1 cellular context compared by ENCODE assay signal in genomic region chr19:39445258-39446071, GRCh38.
TF ChIP-seq lines count a peak whose summit lies in the region.

Gene SUPT5H (plus strand): TSS chr19:39445582. CDS start chr19:39445891, 309 bp downstream.

TF ChIP-seq in HEK293, 187 proteins besides CTCF, POLR2A, EP300 and RAD21 (continued from another document and continues in another):
- TF ChIP-seq, protein P1, sequence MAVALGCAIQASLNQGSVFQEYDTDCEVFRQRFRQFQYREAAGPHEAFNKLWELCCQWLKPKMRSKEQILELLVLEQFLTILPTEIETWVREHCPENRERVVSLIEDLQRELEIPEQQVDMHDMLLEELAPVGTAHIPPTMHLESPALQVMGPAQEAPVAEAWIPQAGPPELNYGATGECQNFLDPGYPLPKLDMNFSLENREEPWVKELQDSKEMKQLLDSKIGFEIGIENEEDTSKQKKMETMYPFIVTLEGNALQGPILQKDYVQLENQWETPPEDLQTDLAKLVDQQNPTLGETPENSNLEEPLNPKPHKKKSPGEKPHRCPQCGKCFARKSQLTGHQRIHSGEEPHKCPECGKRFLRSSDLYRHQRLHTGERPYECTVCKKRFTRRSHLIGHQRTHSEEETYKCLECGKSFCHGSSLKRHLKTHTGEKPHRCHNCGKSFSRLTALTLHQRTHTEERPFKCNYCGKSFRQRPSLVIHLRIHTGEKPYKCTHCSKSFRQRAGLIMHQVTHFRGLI (tag by site-specific recombination; IDR thresholded peaks at IDR 0.05), result peak; percentile 54; the same call in 1 of the 2 replicates
- TF ChIP-seq, protein P2, sequence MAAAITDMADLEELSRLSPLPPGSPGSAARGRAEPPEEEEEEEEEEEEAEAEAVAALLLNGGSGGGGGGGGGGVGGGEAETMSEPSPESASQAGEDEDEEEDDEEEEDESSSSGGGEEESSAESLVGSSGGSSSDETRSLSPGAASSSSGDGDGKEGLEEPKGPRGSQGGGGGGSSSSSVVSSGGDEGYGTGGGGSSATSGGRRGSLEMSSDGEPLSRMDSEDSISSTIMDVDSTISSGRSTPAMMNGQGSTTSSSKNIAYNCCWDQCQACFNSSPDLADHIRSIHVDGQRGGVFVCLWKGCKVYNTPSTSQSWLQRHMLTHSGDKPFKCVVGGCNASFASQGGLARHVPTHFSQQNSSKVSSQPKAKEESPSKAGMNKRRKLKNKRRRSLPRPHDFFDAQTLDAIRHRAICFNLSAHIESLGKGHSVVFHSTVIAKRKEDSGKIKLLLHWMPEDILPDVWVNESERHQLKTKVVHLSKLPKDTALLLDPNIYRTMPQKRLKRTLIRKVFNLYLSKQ (tag by site-specific recombination; IDR thresholded peaks at IDR 0.05; ENCODE audit: borderline replicate concordance), result no peak
- TF ChIP-seq ZNF335 (tag by site-specific recombination; conservative IDR thresholded peaks at IDR 0.05) (peak; percentile 100), MZF1 (tag by site-specific recombination; IDR thresholded peaks at IDR 0.05; ENCODE audit: borderline replicate concordance) (no peak; the same call in 1 of the 2 replicates), ZNF623 (tag by site-specific recombination; IDR thresholded peaks at IDR 0.05) (peak; percentile 54), YY2 (tag by site-specific recombination; IDR thresholded peaks at IDR 0.05) (peak; percentile 97), ZNF302 (tag by site-specific recombination; IDR thresholded peaks at IDR 0.05; ENCODE audit: low read depth) (no peak), ZNF140 (tag by site-specific recombination; IDR thresholded peaks at IDR 0.05) (no peak), ZNF658 (tag by site-specific recombination; IDR thresholded peaks at IDR 0.05) (no peak), ZNF747 (tag by site-specific recombination; IDR thresholded peaks at IDR 0.05) (no peak), ZNF423 (tag by site-specific recombination; IDR thresholded peaks at IDR 0.05) (0 out of 2 replicates have a peak, but pooled peaks have one; percentile 33), ZNF138 (tag by site-specific recombination; IDR thresholded peaks at IDR 0.05; ENCODE audit: borderline replicate concordance) (no peak), HOXD13 (CRISPR knock-in tag; IDR thresholded peaks at IDR 0.05; ENCODE audit: borderline replicate concordance) (no peak), GLI2 (tag by site-specific recombination; IDR thresholded peaks at IDR 0.05; ENCODE audit: borderline replicate concordance, low read depth) (no peak), ZNF580 (tag by site-specific recombination; IDR thresholded peaks at IDR 0.05) (peak; percentile 100), ZNF416 (tag by site-specific recombination; IDR thresholded peaks at IDR 0.05) (0 out of 2 replicates have a peak, but pooled peaks have one; percentile 52), ZSCAN23 (tag by site-specific recombination; IDR thresholded peaks at IDR 0.05) (no peak), ZNF341 (tag by site-specific recombination; IDR thresholded peaks at IDR 0.05; ENCODE audit: low read depth) (peak; percentile 100), SALL2 (tag by site-specific recombination; IDR thresholded peaks at IDR 0.05; ENCODE audit: borderline replicate concordance) (no peak), ZNF157 (tag by site-specific recombination; IDR thresholded peaks at IDR 0.05) (no peak), ZNF585B (tag by site-specific recombination; IDR thresholded peaks at IDR 0.05) (no peak), ZNF473 (tag by site-specific recombination; IDR thresholded peaks at IDR 0.05) (no peak), KLF17 (tag by site-specific recombination; IDR thresholded peaks at IDR 0.05) (peak; percentile 87), YY1 (tag by site-specific recombination; IDR thresholded peaks at IDR 0.05) (peak; percentile 99; the same call in 1 of the 2 replicates), ZNF221 (tag by site-specific recombination; IDR thresholded peaks at IDR 0.05; ENCODE audit: borderline replicate concordance) (no peak), ZSCAN16 (tag by site-specific recombination; IDR thresholded peaks at IDR 0.05) (no peak), ZXDB (tag by site-specific recombination; IDR thresholded peaks at IDR 0.05) (peak; percentile 100), MYNN (tag by site-specific recombination; IDR thresholded peaks at IDR 0.05; ENCODE audit: borderline replicate concordance) (no peak), ZNF239 (tag by site-specific recombination; IDR thresholded peaks at IDR 0.05) (no peak), TRIM28 (IDR thresholded peaks at IDR 0.05; ENCODE audit: borderline replicate concordance, low read length) (0 out of 2 replicates have a peak, but pooled peaks have one; percentile 37), ZFP69B (tag by site-specific recombination; IDR thresholded peaks at IDR 0.05) (peak; percentile 70; the same call in 1 of the 2 replicates), ZBTB8A (tag by site-specific recombination; IDR thresholded peaks at IDR 0.05) (peak; percentile 93), EGR2 (tag by site-specific recombination; IDR thresholded peaks at IDR 0.05; ENCODE audit: low read depth) (peak; percentile 95), ZNF529 (tag by site-specific recombination; IDR thresholded peaks at IDR 0.05; ENCODE audit: insufficient replicate concordance) (no peak), ZNF670 (tag by site-specific recombination; IDR thresholded peaks at IDR 0.05; ENCODE audit: low read depth) (no peak), ZBTB44 (tag by site-specific recombination; IDR thresholded peaks at IDR 0.05) (peak; percentile 28; the same call in 1 of the 2 replicates), ZBTB11 (tag by site-specific recombination; conservative IDR thresholded peaks at IDR 0.05; ENCODE audit: low read depth) (peak; percentile 96), ZNF433 (tag by site-specific recombination; IDR thresholded peaks at IDR 0.05; ENCODE audit: low read depth) (no peak), KLF8 (tag by site-specific recombination; IDR thresholded peaks at IDR 0.05) (peak; percentile 98), ZNF777 (tag by site-specific recombination; IDR thresholded peaks at IDR 0.05; ENCODE audit: borderline replicate concordance) (0 out of 2 replicates have a peak, but pooled peaks have one; percentile 40), KLF7 (tag by site-specific recombination; IDR thresholded peaks at IDR 0.05; ENCODE audit: borderline replicate concordance) (no peak; the same call in none of the 2 replicates), ZNF571 (tag by site-specific recombination; IDR thresholded peaks at IDR 0.05) (no peak)
- TF ChIP-seq, protein P3, sequence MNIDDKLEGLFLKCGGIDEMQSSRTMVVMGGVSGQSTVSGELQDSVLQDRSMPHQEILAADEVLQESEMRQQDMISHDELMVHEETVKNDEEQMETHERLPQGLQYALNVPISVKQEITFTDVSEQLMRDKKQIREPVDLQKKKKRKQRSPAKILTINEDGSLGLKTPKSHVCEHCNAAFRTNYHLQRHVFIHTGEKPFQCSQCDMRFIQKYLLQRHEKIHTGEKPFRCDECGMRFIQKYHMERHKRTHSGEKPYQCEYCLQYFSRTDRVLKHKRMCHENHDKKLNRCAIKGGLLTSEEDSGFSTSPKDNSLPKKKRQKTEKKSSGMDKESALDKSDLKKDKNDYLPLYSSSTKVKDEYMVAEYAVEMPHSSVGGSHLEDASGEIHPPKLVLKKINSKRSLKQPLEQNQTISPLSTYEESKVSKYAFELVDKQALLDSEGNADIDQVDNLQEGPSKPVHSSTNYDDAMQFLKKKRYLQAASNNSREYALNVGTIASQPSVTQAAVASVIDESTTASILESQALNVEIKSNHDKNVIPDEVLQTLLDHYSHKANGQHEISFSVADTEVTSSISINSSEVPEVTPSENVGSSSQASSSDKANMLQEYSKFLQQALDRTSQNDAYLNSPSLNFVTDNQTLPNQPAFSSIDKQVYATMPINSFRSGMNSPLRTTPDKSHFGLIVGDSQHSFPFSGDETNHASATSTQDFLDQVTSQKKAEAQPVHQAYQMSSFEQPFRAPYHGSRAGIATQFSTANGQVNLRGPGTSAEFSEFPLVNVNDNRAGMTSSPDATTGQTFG (tag by site-specific recombination; IDR thresholded peaks at IDR 0.05; ENCODE audit: borderline replicate concordance), result no peak
- TF ChIP-seq, protein P4, sequence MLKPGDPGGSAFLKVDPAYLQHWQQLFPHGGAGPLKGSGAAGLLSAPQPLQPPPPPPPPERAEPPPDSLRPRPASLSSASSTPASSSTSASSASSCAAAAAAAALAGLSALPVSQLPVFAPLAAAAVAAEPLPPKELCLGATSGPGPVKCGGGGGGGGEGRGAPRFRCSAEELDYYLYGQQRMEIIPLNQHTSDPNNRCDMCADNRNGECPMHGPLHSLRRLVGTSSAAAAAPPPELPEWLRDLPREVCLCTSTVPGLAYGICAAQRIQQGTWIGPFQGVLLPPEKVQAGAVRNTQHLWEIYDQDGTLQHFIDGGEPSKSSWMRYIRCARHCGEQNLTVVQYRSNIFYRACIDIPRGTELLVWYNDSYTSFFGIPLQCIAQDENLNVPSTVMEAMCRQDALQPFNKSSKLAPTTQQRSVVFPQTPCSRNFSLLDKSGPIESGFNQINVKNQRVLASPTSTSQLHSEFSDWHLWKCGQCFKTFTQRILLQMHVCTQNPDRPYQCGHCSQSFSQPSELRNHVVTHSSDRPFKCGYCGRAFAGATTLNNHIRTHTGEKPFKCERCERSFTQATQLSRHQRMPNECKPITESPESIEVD (tag by site-specific recombination; IDR thresholded peaks at IDR 0.05), result no peak
- TF ChIP-seq, protein P5, sequence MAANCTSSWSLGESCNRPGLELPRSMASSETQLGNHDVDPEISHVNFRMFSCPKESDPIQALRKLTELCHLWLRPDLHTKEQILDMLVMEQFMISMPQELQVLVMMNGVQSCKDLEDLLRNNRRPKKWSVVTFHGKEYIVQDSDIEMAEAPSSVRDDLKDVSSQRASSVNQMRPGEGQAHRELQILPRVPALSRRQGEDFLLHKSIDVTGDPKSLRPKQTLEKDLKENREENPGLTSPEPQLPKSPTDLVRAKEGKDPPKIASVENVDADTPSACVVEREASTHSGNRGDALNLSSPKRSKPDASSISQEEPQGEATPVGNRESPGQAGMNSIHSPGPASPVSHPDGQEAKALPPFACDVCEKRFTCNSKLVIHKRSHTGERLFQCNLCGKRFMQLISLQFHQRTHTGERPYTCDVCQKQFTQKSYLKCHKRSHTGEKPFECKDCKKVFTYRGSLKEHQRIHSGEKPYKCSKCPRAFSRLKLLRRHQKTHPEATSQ (tag by site-specific recombination; IDR thresholded peaks at IDR 0.05), result peak; percentile 18; the same call in 1 of the 2 replicates
- TF ChIP-seq, protein P6, sequence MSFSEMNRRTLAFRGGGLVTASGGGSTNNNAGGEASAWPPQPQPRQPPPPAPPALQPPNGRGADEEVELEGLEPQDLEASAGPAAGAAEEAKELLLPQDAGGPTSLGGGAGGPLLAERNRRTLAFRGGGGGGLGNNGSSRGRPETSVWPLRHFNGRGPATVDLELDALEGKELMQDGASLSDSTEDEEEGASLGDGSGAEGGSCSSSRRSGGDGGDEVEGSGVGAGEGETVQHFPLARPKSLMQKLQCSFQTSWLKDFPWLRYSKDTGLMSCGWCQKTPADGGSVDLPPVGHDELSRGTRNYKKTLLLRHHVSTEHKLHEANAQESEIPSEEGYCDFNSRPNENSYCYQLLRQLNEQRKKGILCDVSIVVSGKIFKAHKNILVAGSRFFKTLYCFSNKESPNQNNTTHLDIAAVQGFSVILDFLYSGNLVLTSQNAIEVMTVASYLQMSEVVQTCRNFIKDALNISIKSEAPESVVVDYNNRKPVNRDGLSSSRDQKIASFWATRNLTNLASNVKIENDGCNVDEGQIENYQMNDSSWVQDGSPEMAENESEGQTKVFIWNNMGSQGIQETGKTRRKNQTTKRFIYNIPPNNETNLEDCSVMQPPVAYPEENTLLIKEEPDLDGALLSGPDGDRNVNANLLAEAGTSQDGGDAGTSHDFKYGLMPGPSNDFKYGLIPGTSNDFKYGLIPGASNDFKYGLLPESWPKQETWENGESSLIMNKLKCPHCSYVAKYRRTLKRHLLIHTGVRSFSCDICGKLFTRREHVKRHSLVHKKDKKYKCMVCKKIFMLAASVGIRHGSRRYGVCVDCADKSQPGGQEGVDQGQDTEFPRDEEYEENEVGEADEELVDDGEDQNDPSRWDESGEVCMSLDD (tag by site-specific recombination; IDR thresholded peaks at IDR 0.05), result peak; percentile 53; the same call in 1 of the 2 replicates
